In genomic region chr2:226223704-226224103, GRCh38 we compare ENCODE assay signal across 23 cellular contexts.
"Had no signal": no experiment of that assay in that cellular context is flagged by ENCODE, and none has a peak within 500 bp of the region (broad histone marks: within the 10 kb centered on the region; RNA-seq: fewer than 3 reads in every experiment).

No MANE protein-coding gene starts in this region.

- H3K27me3 ChIP-seq: hepatocyte, ovary, sigmoid colon, suprapubic skin, tibial artery, uterus had no signal

- H3K4me2 ChIP-seq: hepatocyte had no signal

- DNase-seq: islet precursor cell; left ventricle myocardium inferior; mesendoderm; naive thymus-derived CD4-positive, alpha-beta T cell; ovary; posterior cingulate gyrus; retina; right cardiac atrium; sigmoid colon; small intestine; spleen; stimulated activated CD4-positive, alpha-beta T cell treated with anti-CD3 and anti-CD28 coated beads, Interleukin-4, amount 100 ng/mL, for 24 hours; stimulated activated naive CD4-positive, alpha-beta T cell; tibial artery; trophoblast cell; uterus had no signal

- H3K36me3 ChIP-seq: left ventricle myocardium inferior, ovary, prostate gland, sigmoid colon, spleen, suprapubic skin, thoracic aorta, tibial artery had no signal

- H3K27ac ChIP-seq: hepatocyte, left ventricle myocardium inferior, ovary, prostate gland, sigmoid colon, spleen, suprapubic skin, thoracic aorta, tibial artery, uterus had no signal

- H3K79me2 ChIP-seq: hepatocyte had no signal

- H3K4me3 ChIP-seq: hepatocyte, left ventricle myocardium inferior, lung, ovary, prostate gland, sigmoid colon, spleen, suprapubic skin, thoracic aorta, tibial artery, uterus had no signal

- H3K9me3 ChIP-seq: left ventricle myocardium inferior, ovary, prostate gland, sigmoid colon, spleen, suprapubic skin, thoracic aorta, tibial artery, uterus had no signal

- H2AFZ ChIP-seq: hepatocyte had no signal

- H3K4me1 ChIP-seq: left ventricle myocardium inferior, prostate gland, sigmoid colon, spleen, suprapubic skin, tibial artery, uterus had no signal

- ATAC-seq: naive thymus-derived CD4-positive, alpha-beta T cell; natural killer cell treated with Interleukin-12 subunit alpha and Interleukin-12 subunit beta and Interleukin-15 and Interleukin-18, amount 100 ng/mL, for 72 hours; right cardiac atrium; stimulated activated effector memory CD8-positive, alpha-beta T cell treated with anti-CD3 and anti-CD28 coated beads, Interleukin-12 subunit alpha, Interleukin-12 subunit beta, amount 100 ng/mL, for 72 hours had no signal
